Comparison of ENCODE assay signal across 1 cellular context in genomic region chr11:65121865-65122696, GRCh38.
TF ChIP-seq lines count a peak whose summit lies in the region.

FAU (minus strand) TSS chr11:65122134; CDS start chr11:65121813, 321 bp downstream.
MRPL49 (plus strand) TSS chr11:65122321; CDS start chr11:65122347, 26 bp downstream.

TF ChIP-seq in HepG2, 621 proteins besides CTCF, POLR2A, EP300 and RAD21 (continued from another document):
- TF ChIP-seq NRL (CRISPR knock-in tag; IDR thresholded peaks at IDR 0.05; ENCODE audit: borderline replicate concordance) = peak; percentile 12; the same call in 1 of the 2 replicates
- peak; percentile 82 for TF ChIP-seq SMAD9 (CRISPR knock-in tag; IDR thresholded peaks at IDR 0.05)
- no peak for TF ChIP-seq EHMT2 (IDR thresholded peaks at IDR 0.05; ENCODE audit: borderline replicate concordance, low read depth, low read length)
- peak; percentile 59; the same call in 1 of the 2 replicates for TF ChIP-seq ZNF280B (CRISPR knock-in tag; IDR thresholded peaks at IDR 0.05; ENCODE audit: borderline replicate concordance)
- TF ChIP-seq PHF8 (CRISPR knock-in tag; IDR thresholded peaks at IDR 0.05) = peak; percentile 87
- peak; percentile 28; the same call in 1 of the 2 replicates for TF ChIP-seq STAG1 (CRISPR knock-in tag; IDR thresholded peaks at IDR 0.05)
- TF ChIP-seq CEBPG (CRISPR knock-in tag; IDR thresholded peaks at IDR 0.05) = peak; percentile 58; the same call in 1 of the 2 replicates
- peak; percentile 65 for TF ChIP-seq ZNF777 (CRISPR knock-in tag; IDR thresholded peaks at IDR 0.05)
- no peak for TF ChIP-seq AKNA (CRISPR knock-in tag; IDR thresholded peaks at IDR 0.05; ENCODE audit: borderline replicate concordance)
- TF ChIP-seq MAFG (CRISPR knock-in tag; IDR thresholded peaks at IDR 0.05) = no peak
TF ChIP-seq in HepG2: peak in this region for 292.
